ENCODE assay signal across 19 cellular contexts in the genomic region with DNA sequence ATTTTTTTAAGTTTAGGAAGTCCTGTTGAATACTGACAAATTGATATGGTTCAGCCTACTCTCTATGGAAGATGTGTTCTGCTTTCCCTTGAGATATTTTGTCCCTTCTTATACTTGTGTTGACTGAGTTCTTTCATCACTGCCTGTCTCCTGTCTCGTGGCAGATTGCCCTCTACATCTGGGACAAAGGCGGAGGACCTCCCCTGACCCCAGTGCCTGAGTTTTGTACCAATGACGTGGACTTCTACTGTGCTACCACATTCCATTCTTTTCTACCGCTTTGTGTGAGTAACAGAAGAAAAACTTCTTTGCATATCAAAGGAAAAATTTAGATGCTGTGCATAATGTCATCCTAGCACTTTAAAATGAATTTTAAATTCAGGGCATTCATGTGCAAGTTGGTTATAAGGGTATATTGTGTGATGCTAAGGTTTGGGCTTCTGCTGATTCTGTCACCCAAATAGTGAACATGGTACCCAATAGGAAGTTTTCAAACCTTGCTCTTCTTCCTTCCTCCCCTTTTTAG.
DNase-seq lines count a peak whose midpoint lies in the region; ATAC-seq and TF ChIP-seq lines count a peak whose summit lies in the region.
"Had no signal": no experiment of that assay in that cellular context is flagged by ENCODE, and none has a peak within 500 bp of the region (broad histone marks: within the 10 kb centered on the region; RNA-seq: fewer than 3 reads in every experiment).

No MANE protein-coding gene starts in this region.

- H3K18ac ChIP-seq in IMR-90 (ENCODE audit: low read depth, low read length): no peak overlapping the region

- H2BK5ac ChIP-seq in IMR-90 (ENCODE audit: low read depth, low read length, poor library complexity, severe bottlenecking): no peak overlapping the region

- no CpG with 5 or more reads among the region's 4 CpGs for WGBS in IMR-90 (ENCODE audit: extremely low coverage in 2 of 2, insufficient read length in 1 of 2), 2 experiments

- DNase-seq in AG20443 (ENCODE audit: low spot score) (peak; percentile 13), IMR-90 (peak; percentile 12), choroid plexus epithelial cell (ENCODE audit: low read depth) (peak; percentile 81), iris pigment epithelial cell (ENCODE audit: low read depth) (peak; percentile 20), NCI-H128 (lab: John Stamatoyannopoulos, UW; ENCODE audit: unreplicated experiment) (no peak), H4 (ENCODE audit: low spot score) (no peak), NCI-H1417 treated with DMSO at 0.1 percent for 48 hours (lab: John Stamatoyannopoulos, UW) (no peak)
- DNase-seq: ACHN; BE2C; CD4-positive, alpha-beta T cell; DMS53; KG1; NCI-H1048; NCI-H1694; NCI-H2227 treated with DMSO at 0.1 percent for 48 hours; NCI-H524; PC-9 had no signal

- no peak overlapping the region for H2AFZ ChIP-seq in IMR-90 (replicated peaks; ENCODE audit: low read length, poor library complexity)
- H2AFZ ChIP-seq: GM23338, PC-9 had no signal

- TF ChIP-seq POLR2A in IMR-90 (IDR thresholded peaks at IDR 0.05; ENCODE audit: low read depth, low read length): no peak

- no peaks in the 10 kb centered on the region for H4K20me1 ChIP-seq in IMR-90 (ENCODE audit: insufficient read depth, low read length)

- no peaks in the 10 kb centered on the region for H3K36me3 ChIP-seq in IMR-90 (ENCODE audit: control insufficient read depth, insufficient read depth, low read length)
- H3K36me3 ChIP-seq: BE2C had no signal

- H3K14ac ChIP-seq in IMR-90 (replicated peaks; ENCODE audit: low read depth, low read length): no peak overlapping the region

- TF ChIP-seq RAD21 in IMR-90 (IDR thresholded peaks at IDR 0.05; ENCODE audit: low read length): no peak

- POLR2A ChIA-PET in IMR-90 (lab: Charles Lee; ENCODE audit: unreplicated experiment): no interaction called here

- no peak overlapping the region for H3K23ac ChIP-seq in IMR-90 (ENCODE audit: low read depth, low read length)

- dilution Hi-C loops in IMR-90 (cut with HindIII; ENCODE audit: low sequenced_read_pairs, unreplicated experiment): no loop called here

- no peak overlapping the region for H2AK5ac ChIP-seq in IMR-90 (ENCODE audit: low read depth, low read length)

- H2BK120ac ChIP-seq in IMR-90 (ENCODE audit: low read depth, low read length): no peak overlapping the region

- no peak overlapping the region for H4K5ac ChIP-seq in IMR-90 (ENCODE audit: low read depth, low read length)

- H2AK9ac ChIP-seq in IMR-90 (replicated peaks; ENCODE audit: low read depth, low read length, poor library complexity): no peak overlapping the region

- no peak overlapping the region for H3K4ac ChIP-seq in IMR-90 (ENCODE audit: low read depth, low read length)

- in situ Hi-C loops in IMR-90 (cut with MboI; ENCODE audit: low sequenced_read_pairs): no loop called here

- no peaks in the 10 kb centered on the region for H3K79me1 ChIP-seq in IMR-90 (ENCODE audit: low read depth in 1 of 2, low read length in 2 of 2)

- no peak overlapping the region for H3K56ac ChIP-seq in IMR-90 (ENCODE audit: extremely low read depth, insufficient read depth, low read length)

- no peak overlapping the region for H4K8ac ChIP-seq in IMR-90 (ENCODE audit: low read depth in 2 of 2, low read length in 2 of 2)

- H3K4me3 ChIP-seq in IMR-90 (ENCODE audit: insufficient read depth, low read depth, low read length) (no peak overlapping the region), choroid plexus epithelial cell (ENCODE audit: low read depth, low read length) (no peak overlapping the region)
- H3K4me3 ChIP-seq: GM23338, PC-9 had no signal

- no peak for TF ChIP-seq CTCF in IMR-90 (conservative IDR thresholded peaks at IDR 0.05; ENCODE audit: low read depth, low read length)
- TF ChIP-seq CTCF in choroid plexus epithelial cell (conservative IDR thresholded peaks at IDR 0.05; ENCODE audit: low read depth, low read length): no peak

- H3K27ac ChIP-seq in IMR-90 (ENCODE audit: insufficient read depth, low read length): no peak overlapping the region
- H3K27ac ChIP-seq: PC-9 had no signal

- H3K9ac ChIP-seq in IMR-90 (ENCODE audit: low read depth, low read length): no peak overlapping the region

- no peaks in the 10 kb centered on the region for H3K27me3 ChIP-seq in IMR-90 (ENCODE audit: control insufficient read depth, insufficient read depth, low read length)
- H3K27me3 ChIP-seq: BE2C had no signal

- H3K4me2 ChIP-seq in IMR-90 (ENCODE audit: low read depth, low read length): no peak overlapping the region
- H3K4me2 ChIP-seq: GM23338, PC-9 had no signal

- no peak overlapping the region for H4K91ac ChIP-seq in IMR-90 (ENCODE audit: insufficient read depth, low read depth, low read length)

- intact Hi-C loops in IMR-90 (cut with micrococcal nuclease): no loop called here

- no peaks in the 10 kb centered on the region for H3K9me3 ChIP-seq in IMR-90 (ENCODE audit: control insufficient read depth, insufficient read depth, low read length)
- H3K9me3 ChIP-seq: BE2C had no signal

- no peaks in the 10 kb centered on the region for H3K9me1 ChIP-seq in IMR-90 (ENCODE audit: insufficient read depth, low read length)

- CTCF ChIA-PET in IMR-90 (lab: Yijun Ruan, JAX): no interaction called here

- H3K4me1 ChIP-seq in IMR-90 (ENCODE audit: control insufficient read depth, insufficient read depth, low read length): no peaks in the 10 kb centered on the region
- H3K4me1 ChIP-seq: BE2C had no signal

- no peak overlapping the region for H2BK20ac ChIP-seq in IMR-90 (ENCODE audit: low read depth, low read length)

- BruUV-seq in IMR-90 (replicated peaks; lab: Mats Ljungman, UMichigan): no TSS peak

- no peak for ATAC-seq in IMR-90 (ENCODE audit: low read depth)
- ATAC-seq in GM21447 (IDR thresholded peaks at IDR 0.05; ENCODE audit: unreplicated experiment): no peak
- ATAC-seq: GM23338 had no signal

- H2BK15ac ChIP-seq in IMR-90 (ENCODE audit: low read depth, low read length): no peak overlapping the region

TF ChIP-seq in IMR-90, 13 proteins besides CTCF, POLR2A, EP300 and RAD21:
- TF ChIP-seq CEBPB (IDR thresholded peaks at IDR 0.05; ENCODE audit: low read depth, low read length): no peak
- TF ChIP-seq MXI1 (IDR thresholded peaks at IDR 0.05; ENCODE audit: borderline replicate concordance, low read depth, low read length): no peak
- no peak for TF ChIP-seq BHLHE40 (IDR thresholded peaks at IDR 0.05; ENCODE audit: low read depth, low read length)
- no peak for TF ChIP-seq RCOR1 (IDR thresholded peaks at IDR 0.05; ENCODE audit: insufficient replicate concordance, low read length)
- TF ChIP-seq SMC3 (IDR thresholded peaks at IDR 0.05; ENCODE audit: low read depth, low read length): no peak
- no peak for TF ChIP-seq FOS (IDR thresholded peaks at IDR 0.05; ENCODE audit: low read depth, low read length)
- no peak for TF ChIP-seq NFE2L2 (IDR thresholded peaks at IDR 0.05; ENCODE audit: low read depth, low read length)
- no peak for TF ChIP-seq RFX5 (IDR thresholded peaks at IDR 0.05; ENCODE audit: low read depth, low read length)
- TF ChIP-seq, protein P1, sequence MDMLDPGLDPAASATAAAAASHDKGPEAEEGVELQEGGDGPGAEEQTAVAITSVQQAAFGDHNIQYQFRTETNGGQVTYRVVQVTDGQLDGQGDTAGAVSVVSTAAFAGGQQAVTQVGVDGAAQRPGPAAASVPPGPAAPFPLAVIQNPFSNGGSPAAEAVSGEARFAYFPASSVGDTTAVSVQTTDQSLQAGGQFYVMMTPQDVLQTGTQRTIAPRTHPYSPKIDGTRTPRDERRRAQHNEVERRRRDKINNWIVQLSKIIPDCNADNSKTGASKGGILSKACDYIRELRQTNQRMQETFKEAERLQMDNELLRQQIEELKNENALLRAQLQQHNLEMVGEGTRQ (IDR thresholded peaks at IDR 0.05; ENCODE audit: low read depth, low read length): no peak
- no peak for TF ChIP-seq MAFK (IDR thresholded peaks at IDR 0.05; ENCODE audit: low read depth, low read length)
- TF ChIP-seq CHD1 (IDR thresholded peaks at IDR 0.05; ENCODE audit: low read depth, low read length): no peak
- TF ChIP-seq, protein P2, sequence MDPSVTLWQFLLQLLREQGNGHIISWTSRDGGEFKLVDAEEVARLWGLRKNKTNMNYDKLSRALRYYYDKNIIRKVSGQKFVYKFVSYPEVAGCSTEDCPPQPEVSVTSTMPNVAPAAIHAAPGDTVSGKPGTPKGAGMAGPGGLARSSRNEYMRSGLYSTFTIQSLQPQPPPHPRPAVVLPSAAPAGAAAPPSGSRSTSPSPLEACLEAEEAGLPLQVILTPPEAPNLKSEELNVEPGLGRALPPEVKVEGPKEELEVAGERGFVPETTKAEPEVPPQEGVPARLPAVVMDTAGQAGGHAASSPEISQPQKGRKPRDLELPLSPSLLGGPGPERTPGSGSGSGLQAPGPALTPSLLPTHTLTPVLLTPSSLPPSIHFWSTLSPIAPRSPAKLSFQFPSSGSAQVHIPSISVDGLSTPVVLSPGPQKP (IDR thresholded peaks at IDR 0.05; ENCODE audit: borderline replicate concordance, low read depth, low read length): no peak
- TF ChIP-seq MAZ (IDR thresholded peaks at IDR 0.05; ENCODE audit: borderline replicate concordance, low read depth, low read length): no peak

Comparison
In these comparisons a context has a peak if more than half of its experiments do, and no peak if none do; other contexts are left out.
1. DNase-seq: peak in AG20443 (single experiment), IMR-90 (single experiment), choroid plexus epithelial cell (single experiment) and iris pigment epithelial cell (single experiment); none in NCI-H128 (single experiment), H4 (single experiment) and NCI-H1417 treated with DMSO at 0.1 percent for 48 hours (single experiment).